ENCODE assay signal across 15 cellular contexts in genomic region chr4:74111990-74112389, GRCh38. TPM values are rescaled to one million over a fixed set of nuclear protein-coding genes. Genes with fewer than 3 reads are reported as not detected.
A peak's percentile ranks its signal among the peaks of the same experiment; 100 is the strongest.
DNase-seq lines count a peak whose midpoint lies in the region; ATAC-seq and TF ChIP-seq lines count a peak whose summit lies in the region.
"Had no signal": no experiment of that assay in that cellular context is flagged by ENCODE, and none has a peak within 500 bp of the region (broad histone marks: within the 10 kb centered on the region; RNA-seq: fewer than 3 reads in every experiment).

No MANE protein-coding gene starts in this region.

- no peaks in the 10 kb centered on the region for H3K36me3 ChIP-seq in iPS-15b (ENCODE audit: control insufficient read depth, insufficient read depth, low read length)
- H3K36me3 ChIP-seq in skeletal muscle tissue (ENCODE audit: control insufficient read depth in 3 of 3, insufficient read depth in 3 of 3, low read length in 3 of 3), result no peaks in the 10 kb centered on the region
- H3K36me3 ChIP-seq: adrenal gland had no signal

- H3K27me3 ChIP-seq in iPS-15b (ENCODE audit: control insufficient read depth, insufficient read depth, low read length), result no peaks in the 10 kb centered on the region
- no peaks in the 10 kb centered on the region for H3K27me3 ChIP-seq in skeletal muscle tissue (ENCODE audit: control insufficient read depth in 3 of 3, insufficient read depth in 3 of 3, low read length in 3 of 3)
- H3K27me3 ChIP-seq: adrenal gland had no signal

- H3K4me3 ChIP-seq in choroid plexus epithelial cell (ENCODE audit: low read depth, low read length) (no peak overlapping the region), iPS-15b (ENCODE audit: low read depth, low read length) (no peak overlapping the region), skeletal muscle tissue (ENCODE audit: low read length in 3 of 3) (no peak overlapping the region)
- H3K4me3 ChIP-seq: adrenal gland had no signal

- H3K9me3 ChIP-seq in iPS-15b (ENCODE audit: control insufficient read depth, insufficient read depth, low read length) (no peaks in the 10 kb centered on the region), skeletal muscle tissue (ENCODE audit: control insufficient read depth in 3 of 3, low read length in 3 of 3) (no peaks in the 10 kb centered on the region)

- H3K27ac ChIP-seq in skeletal muscle tissue (ENCODE audit: low read depth, low read length), result peak overlapping the region; percentile 55

- ATAC-seq in HG03354 (IDR thresholded peaks at IDR 0.05; ENCODE audit: poor library complexity, severe bottlenecking, unreplicated experiment) (no peak), GM19397 (IDR thresholded peaks at IDR 0.05; ENCODE audit: unreplicated experiment) (no peak)
- ATAC-seq: activated CD8-positive, alpha-beta T cell treated with anti-CD3 and anti-CD28 coated beads for 36 hours had no signal

- no peaks in the 10 kb centered on the region for H3K36me3 Mint-ChIP-seq in glutamatergic neuron (ENCODE audit: unreplicated experiment)
- H3K36me3 Mint-ChIP-seq: CD8-positive, alpha-beta memory T cell; naive B cell had no signal

- TF ChIP-seq CTCF in choroid plexus epithelial cell (conservative IDR thresholded peaks at IDR 0.05; ENCODE audit: low read depth, low read length) (no peak), glutamatergic neuron (IDR thresholded peaks at IDR 0.05; ENCODE audit: partially characterized antibody, unreplicated experiment) (no peak)

- H3K27me3 Mint-ChIP-seq in glutamatergic neuron (ENCODE audit: unreplicated experiment), result no peaks in the 10 kb centered on the region
- H3K27me3 Mint-ChIP-seq: activated CD8-positive, alpha-beta T cell treated with anti-CD3 and anti-CD28 coated beads for 36 hours had no signal

- peaks cover 4% of the 10 kb centered on the region for H3K4me1 ChIP-seq in iPS-15b (ENCODE audit: control insufficient read depth, insufficient read depth, low read length)
- peaks cover 6 to 21% (median 9%) of the 10 kb centered on the region in 3 donors for H3K4me1 ChIP-seq in skeletal muscle tissue (ENCODE audit: control insufficient read depth in 3 of 3, insufficient read depth in 3 of 3, low read length in 3 of 3)

- no peak overlapping the region for H3K4me3 Mint-ChIP-seq in glutamatergic neuron (ENCODE audit: unreplicated experiment)
- H3K4me3 Mint-ChIP-seq: activated CD8-positive, alpha-beta T cell treated with anti-CD3 and anti-CD28 coated beads for 36 hours; CD8-positive, alpha-beta memory T cell; naive B cell had no signal

- peak; percentile 49 for DNase-seq in HPDE6-E6E7 (ENCODE audit: extremely low spot score)
- peak; percentile 65 for DNase-seq in choroid plexus epithelial cell (ENCODE audit: low read depth)
- DNase-seq in glutamatergic neuron, result no peak
- DNase-seq in HT-29 (ENCODE audit: low spot score), result no peak
- DNase-seq: activated CD8-positive, alpha-beta T cell treated with anti-CD3 and anti-CD28 coated beads for 36 hours; adrenal gland; CD8-positive, alpha-beta memory T cell; KG1; naive B cell; NCI-H524; stimulated activated CD4-positive, alpha-beta T cell treated with anti-CD3 and anti-CD28 coated beads, Interleukin-2, amount 100 ng/mL, for 48 hours had no signal

- H3K4me1 Mint-ChIP-seq in glutamatergic neuron (ENCODE audit: low read depth, unreplicated experiment), result no peaks in the 10 kb centered on the region
- H3K4me1 Mint-ChIP-seq: CD8-positive, alpha-beta memory T cell; naive B cell had no signal

- H3K27ac Mint-ChIP-seq in glutamatergic neuron (ENCODE audit: unreplicated experiment), result no peak overlapping the region
- H3K27ac Mint-ChIP-seq: activated CD8-positive, alpha-beta T cell treated with anti-CD3 and anti-CD28 coated beads for 36 hours; CD8-positive, alpha-beta memory T cell; naive B cell had no signal

- no peaks in the 10 kb centered on the region for H3K9me3 Mint-ChIP-seq in glutamatergic neuron (ENCODE audit: unreplicated experiment)
- H3K9me3 Mint-ChIP-seq: activated CD8-positive, alpha-beta T cell treated with anti-CD3 and anti-CD28 coated beads for 36 hours; CD8-positive, alpha-beta memory T cell; naive B cell had no signal

- H3K9ac ChIP-seq in iPS-15b (ENCODE audit: low read depth, low read length) (peak overlapping the region; percentile 18), skeletal muscle tissue (ENCODE audit: low read depth in 1 of 3, low read length in 3 of 3) (no peak overlapping the region)

RNA-seq across cellular contexts. Expression of gene CXCL2, which starts 13.0 kb away (rescaled TPM):
- total RNA-seq in skeletal muscle tissue (3.1 TPM), glutamatergic neuron (ENCODE audit: unreplicated experiment) (not detected)
- 3.1 and 8.3 TPM in 2 replicates for total RNA-seq in HT-29 (2014; rRNA removed; shearing (Covaris generic))
- total RNA-seq: activated CD8-positive, alpha-beta T cell treated with anti-CD3 and anti-CD28 coated beads for 36 hours had no signal

RNA-seq across cellular contexts. Expression of gene MTHFD2L, which starts 45.9 kb away (rescaled TPM):
- total RNA-seq in skeletal muscle tissue (20.9 TPM), glutamatergic neuron (ENCODE audit: unreplicated experiment) (14.0 TPM)
- total RNA-seq in HT-29 (2014; rRNA removed; shearing (Covaris generic)), result 18.4 and 32.9 TPM in 2 replicates

Comparison
In these comparisons a context has a peak if more than half of its experiments do, and no peak if none do; other contexts are left out.
1. DNase-seq: peak in HPDE6-E6E7 (single experiment) and choroid plexus epithelial cell (single experiment); none in glutamatergic neuron (single experiment) and HT-29 (single experiment).